13 cellular contexts compared by ENCODE assay signal in genomic region chr15:73196113-73196512, GRCh38.
"Had no signal": no experiment of that assay in that cellular context is flagged by ENCODE, and none has a peak within 500 bp of the region (broad histone marks: within the 10 kb centered on the region; RNA-seq: fewer than 3 reads in every experiment).

No MANE protein-coding gene starts in this region.

- DNase-seq: amniotic stem cell; brain microvascular endothelial cell; gastrocnemius medialis; heart right ventricle; kidney; midbrain; naive thymus-derived CD4-positive, alpha-beta T cell; T-cell had no signal

- H3K4me3 ChIP-seq: gastrocnemius medialis, heart right ventricle, skin epidermis had no signal

- H3K36me3 Mint-ChIP-seq: activated naive CD4-positive, alpha-beta T cell treated with anti-CD3 and anti-CD28 coated beads, Interleukin-2, amount 50 U/mL, for 72 hours had no signal

- FAIRE-seq: kidney, urothelium cell line had no signal

- H3K36me3 ChIP-seq: brain microvascular endothelial cell, gastrocnemius medialis, neutrophil had no signal

- H3K4me1 ChIP-seq: gastrocnemius medialis had no signal

- H3K9me3 Mint-ChIP-seq: activated naive CD4-positive, alpha-beta T cell treated with anti-CD3 and anti-CD28 coated beads, Interleukin-2, amount 50 U/mL, for 72 hours; activated T-helper 2 cell treated with anti-CD3 and anti-CD28 coated beads, Interferon-gamma antibody, Interleukin-2, Interleukin-4, amounts not matched to agents 10 μg/mL and 5 μg/mL and 100 μg/mL, durations not matched to agents 14 hours and 24 hours and 36 hours; T-cell had no signal

- H3K27me3 ChIP-seq: brain microvascular endothelial cell, gastrocnemius medialis, heart right ventricle had no signal

- H3K27me3 Mint-ChIP-seq: T-cell had no signal

- H3K4me3 Mint-ChIP-seq: naive thymus-derived CD4-positive, alpha-beta T cell; T-cell had no signal

- H3K9me3 ChIP-seq: gastrocnemius medialis, heart right ventricle, neutrophil had no signal

- H3K27ac Mint-ChIP-seq: activated naive CD4-positive, alpha-beta T cell treated with anti-CD3 and anti-CD28 coated beads, Interleukin-2, amount 50 U/mL, for 72 hours; activated T-helper 2 cell treated with anti-CD3 and anti-CD28 coated beads, Interferon-gamma antibody, Interleukin-2, Interleukin-4, amounts not matched to agents 10 μg/mL and 5 μg/mL and 100 μg/mL, durations not matched to agents 14 hours and 24 hours and 36 hours; naive thymus-derived CD4-positive, alpha-beta T cell; T-cell had no signal

- H3K27ac ChIP-seq: brain microvascular endothelial cell, gastrocnemius medialis, heart right ventricle, neutrophil, skin epidermis had no signal
